Comparison of ENCODE assay signal across 19 cellular contexts in genomic region chr2:129404000-129404700, GRCh38.
"Had no signal": no experiment of that assay in that cellular context is flagged by ENCODE, and none has a peak within 500 bp of the region (broad histone marks: within the 10 kb centered on the region; RNA-seq: fewer than 3 reads in every experiment).

No MANE protein-coding gene starts in this region.

- H3K4me1 ChIP-seq: foreskin keratinocyte, spleen had no signal

- H3K36me3 ChIP-seq: spleen, thoracic aorta had no signal

- H3K4me3 ChIP-seq: mucosa of descending colon, spleen, thoracic aorta had no signal

- H3K9me3 ChIP-seq: thoracic aorta had no signal

- DNase-seq: activated CD4-positive, alpha-beta T cell treated with anti-CD3 and anti-CD28 coated beads for 1 hour; activated CD4-positive, alpha-beta T cell treated with anti-CD3 and anti-CD28 coated beads, Interleukin-2, amount 50 U/mL, for 1 hour; activated CD8-positive, alpha-beta T cell treated with anti-CD3 and anti-CD28 coated beads, Interleukin-2, amount 10 ng/mL, durations not matched to agents 7 days and 5 days; activated gamma-delta T cell; activated naive CD4-positive, alpha-beta T cell treated with anti-CD3 and anti-CD28 coated beads, Interleukin-2, amount 50 U/mL, for 16 hours; activated naive CD8-positive, alpha-beta T cell treated with anti-CD3 and anti-CD28 coated beads, Interleukin-2, amount 50 U/mL, for 24 hours; caudate nucleus; effector CD4-positive, alpha-beta T cell; foreskin keratinocyte; hippocampal formation; kidney glomerular epithelial cell; mesendoderm; mucosa of descending colon; nucleus accumbens; spleen; stimulated activated CD4-positive, alpha-beta T cell treated with anti-CD3 and anti-CD28 coated beads, Interleukin-4, amount 100 ng/mL, for 24 hours; stimulated activated naive CD4-positive, alpha-beta T cell treated with Interleukin-2 at 50 U/mL for 16 hours; T-cell had no signal

- H3K27me3 ChIP-seq: foreskin keratinocyte, spleen had no signal

- H3K27ac ChIP-seq: foreskin keratinocyte, spleen, thoracic aorta had no signal

- ATAC-seq: activated CD8-positive, alpha-beta T cell treated with anti-CD3 and anti-CD28 coated beads, Interleukin-2, amount 10 ng/mL, durations not matched to agents 7 days and 5 days; activated naive CD8-positive, alpha-beta T cell treated with anti-CD3 and anti-CD28 coated beads, Interleukin-2, amount 50 U/mL, for 24 hours; foreskin keratinocyte; mucosa of descending colon; T-cell had no signal
